Comparison of ENCODE assay signal across 11 cellular contexts in genomic region chr1:230863449-230863848, GRCh38. TPM values are rescaled to one million over a fixed set of nuclear protein-coding genes. Genes with fewer than 3 reads are reported as not detected.
DNase-seq lines count a peak whose midpoint lies in the region; ATAC-seq lines count a peak whose summit lies in the region.
"Had no signal": no experiment of that assay in that cellular context is flagged by ENCODE, and none has a peak within 500 bp of the region (broad histone marks: within the 10 kb centered on the region; RNA-seq: fewer than 3 reads in every experiment).

No MANE protein-coding gene starts in this region.

- DNase-seq in DMS53 treated with DMSO at 0.1 percent for 48 hours (lab: John Stamatoyannopoulos, UW; ENCODE audit: unreplicated experiment) (peak; percentile 88), NCI-H526 (lab: John Stamatoyannopoulos, UW) (peak; percentile 16 to 72), head of caudate nucleus (peak in 28 of 42 donors; percentile 21 to 71 (median 54)), trophoblast cell (peak; percentile 75 to 85), GM19238 (ENCODE audit: insufficient read length, low spot score) (no peak), putamen (ENCODE audit: low spot score) (no peak)
- no peak for DNase-seq in activated CD8-positive, alpha-beta memory T cell treated with anti-CD3 and anti-CD28 coated beads, Interleukin-2, amount 50 U/mL, for 4 hours
- DNase-seq: activated naive CD4-positive, alpha-beta T cell; stimulated activated naive CD8-positive, alpha-beta T cell treated with anti-CD3 and anti-CD28 coated beads, Interleukin-15, amount 100 ng/mL, for 72 hours had no signal

- H4K12ac ChIP-seq in trophoblast cell (ENCODE audit: low read depth, low read length), result no peak overlapping the region

- no peak overlapping the region for H2AK5ac ChIP-seq in trophoblast cell (ENCODE audit: low read length)

- H3K9ac ChIP-seq in trophoblast cell (ENCODE audit: low read length), result no peak overlapping the region

- H2BK12ac ChIP-seq in trophoblast cell (ENCODE audit: low read length), result no peak overlapping the region

- H3K79me2 ChIP-seq in trophoblast cell (ENCODE audit: control insufficient read depth, insufficient read depth, low read length, poor library complexity), result peaks cover 27% of the 10 kb centered on the region

- H4K8ac ChIP-seq in trophoblast cell (ENCODE audit: low read depth, low read length), result no peak overlapping the region

- no peak overlapping the region for H2BK120ac ChIP-seq in trophoblast cell (ENCODE audit: insufficient read depth, low read length, poor library complexity)

- no peak for ATAC-seq in GM19463 (IDR thresholded peaks at IDR 0.05; ENCODE audit: unreplicated experiment)
- ATAC-seq: stimulated activated naive CD8-positive, alpha-beta T cell treated with anti-CD3 and anti-CD28 coated beads, Interleukin-15, amount 100 ng/mL, for 72 hours had no signal

- H3K27ac ChIP-seq in trophoblast cell (ENCODE audit: low read depth, low read length), result peak overlapping the region; percentile 31

- H2AFZ ChIP-seq in trophoblast cell (ENCODE audit: insufficient read depth, low read length, poor library complexity), result no peak overlapping the region

- intact Hi-C loops in head of caudate nucleus (cut with DNase I), result no loop called here

- H2BK5ac ChIP-seq in trophoblast cell (ENCODE audit: low read depth, low read length, poor library complexity), result no peak overlapping the region

- H3K4me2 ChIP-seq in trophoblast cell (ENCODE audit: low read length), result peak overlapping the region; percentile 24

- no peaks in the 10 kb centered on the region for H3K27me3 ChIP-seq in trophoblast cell (ENCODE audit: insufficient read depth, low read length)
- H3K27me3 ChIP-seq: SJSA1 had no signal

- H3K23ac ChIP-seq in trophoblast cell (ENCODE audit: low read length), result no peak overlapping the region

- no CpG with 5 or more reads among the region's 6 CpGs for WGBS in trophoblast cell (ENCODE audit: extremely low coverage, insufficient coverage, insufficient read length)

- no peak overlapping the region for H4K91ac ChIP-seq in trophoblast cell (ENCODE audit: low read depth, low read length)

- H3K36me3 ChIP-seq in trophoblast cell (ENCODE audit: control insufficient read depth in 1 of 2, insufficient read depth in 2 of 2, low read length in 2 of 2), result peaks cover 7 to 10% of the 10 kb centered on the region in 2 experiments

- no peak overlapping the region for H3K4me3 ChIP-seq in trophoblast cell (ENCODE audit: low read depth, low read length)
- H3K4me3 ChIP-seq: SJSA1 had no signal

- H3K14ac ChIP-seq in trophoblast cell (ENCODE audit: low read length), result no peak overlapping the region

- peaks cover 2% of the 10 kb centered on the region for H3K9me3 ChIP-seq in trophoblast cell (ENCODE audit: insufficient read depth, low read depth, low read length)
- H3K9me3 ChIP-seq: SJSA1 had no signal

- no peak overlapping the region for H3K18ac ChIP-seq in trophoblast cell (ENCODE audit: low read length)

- peaks cover 21% of the 10 kb centered on the region for H3K79me1 ChIP-seq in trophoblast cell (ENCODE audit: low read length)

- H3K4ac ChIP-seq in trophoblast cell (ENCODE audit: low read depth, low read length), result no peak overlapping the region

- peaks cover 35 to 45% of the 10 kb centered on the region in 2 experiments for H3K4me1 ChIP-seq in trophoblast cell (ENCODE audit: control insufficient read depth in 1 of 2, insufficient read depth in 2 of 2, low read length in 2 of 2)

RNA-seq across cellular contexts. Expression of gene C1orf198, which starts 4.9 kb away (rescaled TPM):
- polyA plus RNA-seq in trophoblast cell (2013), result 56.8 and 57.0 TPM in 2 replicates

Comparison
In these comparisons a context has a peak if more than half of its experiments do, and no peak if none do; other contexts are left out.
1. DNase-seq: peak in DMS53 treated with DMSO at 0.1 percent for 48 hours (single experiment), NCI-H526 (2 of 2), head of caudate nucleus (28 of 42) and trophoblast cell (2 of 2); none in GM19238 (single experiment), activated CD8-positive, alpha-beta memory T cell treated with anti-CD3 and anti-CD28 coated beads, Interleukin-2, amount 50 U/mL, for 4 hours (single experiment) and putamen (single experiment).